Comparison of ENCODE assay signal across 32 cellular contexts in the genomic region with DNA sequence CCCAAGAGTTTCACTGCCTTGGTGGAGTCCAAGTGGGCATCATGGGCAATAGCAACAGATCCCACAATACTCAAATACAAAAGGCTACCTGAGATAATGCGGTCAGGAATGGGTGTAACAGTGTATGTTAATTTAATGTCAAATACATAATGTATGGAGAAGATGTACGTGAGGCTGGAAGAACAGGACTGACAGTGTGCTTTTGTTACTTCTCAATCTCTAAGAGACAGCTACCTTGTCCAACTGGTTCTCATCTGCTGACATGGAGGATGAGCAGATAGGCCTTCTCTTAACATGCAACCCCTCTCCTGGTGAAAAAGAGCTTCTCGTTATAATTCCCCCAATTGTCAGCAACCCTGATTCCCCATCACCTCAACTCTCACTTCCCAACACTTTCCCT.
"Had no signal": no experiment of that assay in that cellular context is flagged by ENCODE, and none has a peak within 500 bp of the region (broad histone marks: within the 10 kb centered on the region; RNA-seq: fewer than 3 reads in every experiment).

No MANE protein-coding gene starts in this region.

- H3K9me3 ChIP-seq: body of pancreas, esophagus muscularis mucosa, heart left ventricle, spleen, thyroid gland had no signal

- ATAC-seq: activated CD8-positive, alpha-beta memory T cell treated with anti-CD3 and anti-CD28 coated beads, Interleukin-2, amount 10 ng/mL, durations not matched to agents 7 days and 5 days; activated CD8-positive, alpha-beta T cell treated with anti-CD3 and anti-CD28 coated beads, Interleukin-2, amount 10 ng/mL, durations not matched to agents 7 days and 5 days; body of pancreas; effector memory CD8-positive, alpha-beta T cell; foreskin keratinocyte; heart left ventricle; left colon; naive thymus-derived CD4-positive, alpha-beta T cell; right cardiac atrium had no signal

- H3K27me3 ChIP-seq: body of pancreas, cardiac muscle cell, esophagus muscularis mucosa, foreskin keratinocyte, heart left ventricle, spleen, thyroid gland had no signal

- H3K27me3 Mint-ChIP-seq: activated CD4-positive, alpha-beta T cell treated with anti-CD3 and anti-CD28 coated beads, Interleukin-2, amount 10 ng/mL, durations not matched to agents 7 days and 5 days; activated CD8-positive, alpha-beta memory T cell treated with anti-CD3 and anti-CD28 coated beads, Interleukin-2, amount 10 ng/mL, durations not matched to agents 7 days and 5 days; activated naive CD4-positive, alpha-beta T cell treated with anti-CD3 and anti-CD28 coated beads, Interleukin-2, amount 50 U/mL, for 24 hours; effector memory CD8-positive, alpha-beta T cell; naive thymus-derived CD4-positive, alpha-beta T cell; stimulated activated naive CD8-positive, alpha-beta T cell treated with anti-CD3 and anti-CD28 coated beads, Interleukin-15, Interleukin-2, amounts not matched to agents 100 ng/mL and 50 ng/mL, for 24 hours had no signal

- H3K4me1 ChIP-seq: foreskin keratinocyte, parathyroid adenoma, spleen had no signal

- H3K4me3 Mint-ChIP-seq: activated CD4-positive, alpha-beta T cell treated with anti-CD3 and anti-CD28 coated beads, Interleukin-2, amount 10 ng/mL, durations not matched to agents 7 days and 5 days; activated CD8-positive, alpha-beta memory T cell treated with anti-CD3 and anti-CD28 coated beads, Interleukin-2, amount 10 ng/mL, durations not matched to agents 7 days and 5 days; activated CD8-positive, alpha-beta T cell treated with anti-CD3 and anti-CD28 coated beads, Interleukin-2, amount 10 ng/mL, durations not matched to agents 7 days and 5 days; activated naive CD4-positive, alpha-beta T cell treated with anti-CD3 and anti-CD28 coated beads, Interleukin-2, amount 50 U/mL, for 24 hours; effector memory CD8-positive, alpha-beta T cell; immature natural killer cell; naive thymus-derived CD4-positive, alpha-beta T cell; neural crest cell; stimulated activated naive CD8-positive, alpha-beta T cell treated with anti-CD3 and anti-CD28 coated beads, Interleukin-15, Interleukin-2, amounts not matched to agents 100 ng/mL and 50 ng/mL, for 24 hours had no signal

- H3K27ac ChIP-seq: body of pancreas, cardiac muscle cell, coronary artery, esophagus muscularis mucosa, foreskin keratinocyte, heart left ventricle, parathyroid adenoma, spleen, thyroid gland had no signal

- H3K79me2 ChIP-seq: parathyroid adenoma had no signal

- H3K27ac Mint-ChIP-seq: activated CD4-positive, alpha-beta T cell treated with anti-CD3 and anti-CD28 coated beads, Interleukin-2, amount 10 ng/mL, durations not matched to agents 7 days and 5 days; activated CD8-positive, alpha-beta memory T cell treated with anti-CD3 and anti-CD28 coated beads, Interleukin-2, amount 10 ng/mL, durations not matched to agents 7 days and 5 days; activated CD8-positive, alpha-beta T cell treated with anti-CD3 and anti-CD28 coated beads, Interleukin-2, amount 10 ng/mL, durations not matched to agents 7 days and 5 days; activated naive CD4-positive, alpha-beta T cell treated with anti-CD3 and anti-CD28 coated beads, Interleukin-2, amount 50 U/mL, for 24 hours; activated T-helper 2 cell treated with anti-CD3 and anti-CD28 coated beads, Interferon-gamma antibody, Interleukin-2, Interleukin-4, amounts not matched to agents 10 μg/mL and 5 μg/mL and 100 μg/mL, durations not matched to agents 14 hours and 24 hours and 36 hours; effector memory CD8-positive, alpha-beta T cell; immature natural killer cell; naive thymus-derived CD4-positive, alpha-beta T cell; stimulated activated naive CD8-positive, alpha-beta T cell treated with anti-CD3 and anti-CD28 coated beads, Interleukin-15, Interleukin-2, amounts not matched to agents 100 ng/mL and 50 ng/mL, for 24 hours had no signal

- H3K4me3 ChIP-seq: body of pancreas, cardiac muscle cell, coronary artery, esophagus muscularis mucosa, heart left ventricle, spleen, thyroid gland had no signal

- H3K36me3 ChIP-seq: thyroid gland had no signal

- H3K9me3 Mint-ChIP-seq: activated CD4-positive, alpha-beta T cell treated with anti-CD3 and anti-CD28 coated beads, Interleukin-2, amount 10 ng/mL, durations not matched to agents 7 days and 5 days; activated naive CD4-positive, alpha-beta T cell treated with anti-CD3 and anti-CD28 coated beads, Interleukin-2, amount 50 U/mL, for 24 hours; activated T-helper 2 cell treated with anti-CD3 and anti-CD28 coated beads, Interferon-gamma antibody, Interleukin-2, Interleukin-4, amounts not matched to agents 10 μg/mL and 5 μg/mL and 100 μg/mL, durations not matched to agents 14 hours and 24 hours and 36 hours; naive thymus-derived CD4-positive, alpha-beta T cell; neural crest cell; stimulated activated naive CD8-positive, alpha-beta T cell treated with anti-CD3 and anti-CD28 coated beads, Interleukin-15, Interleukin-2, amounts not matched to agents 100 ng/mL and 50 ng/mL, for 24 hours had no signal

- H2AFZ ChIP-seq: parathyroid adenoma had no signal

- DNase-seq: activated CD4-positive, alpha-beta T cell treated with anti-CD3 and anti-CD28 coated beads for 1 hour; activated CD4-positive, alpha-beta T cell treated with anti-CD3 and anti-CD28 coated beads, Interleukin-2, amount 10 ng/mL, durations not matched to agents 7 days and 5 days; activated CD8-positive, alpha-beta memory T cell treated with anti-CD3 and anti-CD28 coated beads, Interleukin-2, amount 10 ng/mL, durations not matched to agents 7 days and 5 days; activated CD8-positive, alpha-beta T cell treated with anti-CD3 and anti-CD28 coated beads, Interleukin-2, amount 10 ng/mL, durations not matched to agents 7 days and 5 days; activated T-cell treated with anti-CD3 and anti-CD28 coated beads, Interleukin-2, amount 50 U/mL, for 48 hours; anterior cingulate cortex; body of pancreas; cerebellar nuclear complex; effector memory CD8-positive, alpha-beta T cell; foreskin keratinocyte; heart left ventricle; hypothalamus; immature natural killer cell; kidney; left colon; mammary epithelial cell; midbrain; naive thymus-derived CD4-positive, alpha-beta T cell; nucleus accumbens; right cardiac atrium; spleen; stimulated activated CD4-positive, alpha-beta T cell treated with anti-CD3 and anti-CD28 coated beads, Interleukin-2, amount 100 ng/mL, for 48 hours; T-helper 2 cell; thyroid gland had no signal

- H3K36me3 Mint-ChIP-seq: activated CD8-positive, alpha-beta memory T cell treated with anti-CD3 and anti-CD28 coated beads, Interleukin-2, amount 10 ng/mL, durations not matched to agents 7 days and 5 days; immature natural killer cell had no signal
